ENCODE assay signal across 19 cellular contexts in the genomic region with DNA sequence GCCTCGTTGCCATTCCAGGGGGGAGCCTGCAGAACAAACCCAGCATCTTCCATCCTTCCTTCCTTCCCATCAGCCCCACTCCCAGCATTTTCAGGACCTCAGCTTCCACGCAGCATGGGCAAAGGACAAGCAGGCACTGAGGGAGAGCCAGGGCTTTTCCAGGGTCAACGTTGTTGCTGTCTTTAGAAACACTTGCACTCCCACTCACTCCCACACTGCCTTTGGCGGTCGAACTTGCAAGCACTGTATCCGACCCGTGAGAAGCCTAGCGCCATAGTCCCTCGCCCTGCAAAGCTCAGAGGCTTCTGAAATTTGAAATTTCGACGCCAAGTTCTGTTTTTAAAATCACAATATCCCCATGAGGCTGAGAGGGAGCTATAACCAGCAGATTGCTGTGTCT.
"Had no signal": no experiment of that assay in that cellular context is flagged by ENCODE, and none has a peak within 500 bp of the region (broad histone marks: within the 10 kb centered on the region; RNA-seq: fewer than 3 reads in every experiment).

No MANE protein-coding gene starts in this region.

- H3K4me3 ChIP-seq: lung, suprapubic skin, uterus had no signal

- H3K27ac ChIP-seq: suprapubic skin, uterus had no signal

- H3K4me1 ChIP-seq: suprapubic skin, uterus had no signal

- H3K36me3 ChIP-seq: suprapubic skin, uterus had no signal

- ATAC-seq: naive thymus-derived CD4-positive, alpha-beta T cell; stimulated activated naive CD8-positive, alpha-beta T cell treated with anti-CD3 and anti-CD28 coated beads, Interleukin-15, amount 100 ng/mL, for 72 hours; WTC11 had no signal

- DNase-seq: activated CD4-positive, alpha-beta T cell treated with anti-CD3 and anti-CD28 coated beads, Interleukin-2, amount 50 U/mL, for 48 hours; activated naive CD4-positive, alpha-beta T cell treated with Interleukin-2 at 50 U/mL for 16 hours; activated naive CD8-positive, alpha-beta T cell treated with anti-CD3 and anti-CD28 coated beads for 36 hours; activated T-cell treated with anti-CD3 and anti-CD28 coated beads, Interleukin-2, amount 50 U/mL, for 48 hours; amniotic stem cell; dermis blood vessel endothelial cell; effector memory CD4-positive, alpha-beta T cell; hippocampal formation; naive thymus-derived CD4-positive, alpha-beta T cell; retina; stimulated activated CD4-positive, alpha-beta T cell treated with anti-CD3 and anti-CD28 coated beads, Interleukin-4, amount 100 ng/mL, for 24 hours; stimulated activated naive CD8-positive, alpha-beta T cell treated with anti-CD3 and anti-CD28 coated beads, Interleukin-15, amount 100 ng/mL, for 72 hours; T-helper 1 cell; T-helper 9 cell; trophoblast cell; uterus had no signal

- H3K27me3 ChIP-seq: suprapubic skin, uterus had no signal

- H3K9me3 ChIP-seq: suprapubic skin, uterus had no signal
